Comparison of ENCODE assay signal across 17 cellular contexts in genomic region chr5:60335913-60336312, GRCh38.
"Had no signal": no experiment of that assay in that cellular context is flagged by ENCODE, and none has a peak within 500 bp of the region (broad histone marks: within the 10 kb centered on the region; RNA-seq: fewer than 3 reads in every experiment).

No MANE protein-coding gene starts in this region.

- H3K4me1 ChIP-seq: colonic mucosa, parathyroid adenoma, right atrium auricular region had no signal

- H3K9ac ChIP-seq: neural progenitor cell, parathyroid adenoma had no signal

- DNase-seq: colonic mucosa; effector memory CD4-positive, alpha-beta T cell; esophagus squamous epithelium; foreskin melanocyte; left ventricle myocardium superior; mucosa of descending colon; naive thymus-derived CD4-positive, alpha-beta T cell; stimulated activated CD4-positive, alpha-beta T cell treated with anti-CD3 and anti-CD28 coated beads, Interleukin-4, amount 100 ng/mL, for 4 hours; stimulated activated naive CD8-positive, alpha-beta T cell treated with anti-CD3 and anti-CD28 coated beads, Interleukin-15, Interleukin-2, amounts not matched to agents 100 U/mL and 50 U/mL, for 24 hours had no signal

- ATAC-seq: left ventricle myocardium superior; mucosa of descending colon; naive thymus-derived CD4-positive, alpha-beta T cell; sciatic nerve; stimulated activated memory B cell treated with anti-CD40 and anti-IgM and Interleukin-4, amounts not matched to agents 10 μg/mL and 1 μg/mL and 100 μg/mL, for 72 hours; stimulated activated naive CD8-positive, alpha-beta T cell treated with anti-CD3 and anti-CD28 coated beads, Interleukin-15, Interleukin-2, amounts not matched to agents 100 U/mL and 50 U/mL, for 24 hours had no signal

- H3K9me3 ChIP-seq: colonic mucosa, esophagus squamous epithelium, mucosa of descending colon, right atrium auricular region had no signal

- H3K4me3 ChIP-seq: colonic mucosa, esophagus squamous epithelium, lung, mucosa of descending colon, neural progenitor cell, right atrium auricular region had no signal

- H3K27me3 ChIP-seq: colonic mucosa, neural progenitor cell, right atrium auricular region had no signal

- H2AFZ ChIP-seq: neural progenitor cell, parathyroid adenoma had no signal

- FAIRE-seq: endothelial cell of umbilical vein, keratinocyte had no signal

- H3K79me2 ChIP-seq: parathyroid adenoma had no signal

- H3K4me2 ChIP-seq: neural progenitor cell had no signal

- H3K36me3 ChIP-seq: colonic mucosa, esophagus squamous epithelium, neural progenitor cell, right atrium auricular region had no signal

- H3K27ac ChIP-seq: colonic mucosa, esophagus squamous epithelium, neural progenitor cell, parathyroid adenoma, right atrium auricular region had no signal
